Comparison of ENCODE assay signal across 21 cellular contexts in genomic region chr1:184836081-184836480, GRCh38.
DNase-seq lines count a peak whose midpoint lies in the region; ATAC-seq and TF ChIP-seq lines count a peak whose summit lies in the region.
"Had no signal": no experiment of that assay in that cellular context is flagged by ENCODE, and none has a peak within 500 bp of the region (broad histone marks: within the 10 kb centered on the region; RNA-seq: fewer than 3 reads in every experiment).

No MANE protein-coding gene starts in this region.

- no peaks in the 10 kb centered on the region for H4K20me1 ChIP-seq in Loucy (ENCODE audit: insufficient read depth, low read length, poor library complexity, severe bottlenecking)

- ATAC-seq in psoas muscle (no peak), HG02938 (IDR thresholded peaks at IDR 0.05; ENCODE audit: unreplicated experiment) (no peak)
- ATAC-seq: activated CD8-positive, alpha-beta T cell treated with anti-CD3 and anti-CD28 coated beads for 36 hours had no signal

- no peak overlapping the region for H3K4me3 Mint-ChIP-seq in CD14-positive monocyte
- no peak overlapping the region for H3K4me3 Mint-ChIP-seq in T-helper 2 cell treated with Interferon-gamma antibody and Interleukin-4, amounts not matched to agents 5 μg/mL and 100 μg/mL, for 36 hours
- H3K4me3 Mint-ChIP-seq: activated CD8-positive, alpha-beta T cell treated with anti-CD3 and anti-CD28 coated beads for 36 hours; CD4-positive, alpha-beta T cell; IgD-negative memory B cell had no signal

- no peaks in the 10 kb centered on the region for H3K27me3 ChIP-seq in Loucy (ENCODE audit: insufficient read depth, low read length, poor library complexity, severe bottlenecking)
- H3K27me3 ChIP-seq in esophagus muscularis mucosa = no peaks in the 10 kb centered on the region
- no peaks in the 10 kb centered on the region for H3K27me3 ChIP-seq in psoas muscle (ENCODE audit: insufficient read depth in 3 of 3, low read length in 2 of 3)
- H3K27me3 ChIP-seq: adrenal gland had no signal

- DNase-seq in AG10803 (ENCODE audit: low read depth) (peak; percentile 63), esophagus muscularis mucosa (ENCODE audit: extremely low spot score) (no peak), psoas muscle (no peak), CD14-positive monocyte (ENCODE audit: low spot score) (no peak), NCI-H128 (lab: John Stamatoyannopoulos, UW; ENCODE audit: unreplicated experiment) (no peak)
- DNase-seq in T-helper 2 cell treated with Interferon-gamma antibody and Interleukin-4, amounts not matched to agents 5 μg/mL and 100 μg/mL, for 36 hours (ENCODE audit: low spot score) = no peak
- DNase-seq: activated CD4-positive, CD25-positive, alpha-beta regulatory T cell; activated CD8-positive, alpha-beta T cell treated with anti-CD3 and anti-CD28 coated beads for 36 hours; activated T-cell treated with anti-CD3 and anti-CD28 coated beads for 4 hours; adrenal gland; CD4-positive, alpha-beta T cell; DMS 273 treated with DMSO at 0.1 percent for 48 hours; GDM1; kidney glomerular epithelial cell; mesenchymal stem cell; NCI-H146; NCI-H524; RPMI8226 had no signal

- H3F3A ChIP-seq in Loucy (ENCODE audit: low read depth) = 0 out of 2 replicates have a peak, but pooled peaks cover 6% of the 10 kb centered on the region

- peaks cover 0 to 5% (median 3%) of the 10 kb centered on the region in 7 donors for H3K9me3 Mint-ChIP-seq in CD14-positive monocyte
- peaks cover 4% of the 10 kb centered on the region for H3K9me3 Mint-ChIP-seq in T-helper 2 cell treated with Interferon-gamma antibody and Interleukin-4, amounts not matched to agents 5 μg/mL and 100 μg/mL, for 36 hours
- H3K9me3 Mint-ChIP-seq: CD4-positive, alpha-beta T cell had no signal

- no peaks in the 10 kb centered on the region for H3K36me3 ChIP-seq in Loucy (ENCODE audit: insufficient read depth, low read length)
- H3K36me3 ChIP-seq in esophagus muscularis mucosa = peaks cover 0 to 10% (median 6%) of the 10 kb centered on the region in 4 donors
- peaks cover 0 to 6% of the 10 kb centered on the region in 2 donors for H3K36me3 ChIP-seq in psoas muscle (ENCODE audit: insufficient read depth in 1 of 2, low read depth in 1 of 2)
- H3K36me3 ChIP-seq: adrenal gland had no signal

- no peak overlapping the region for H2AFZ ChIP-seq in Loucy (ENCODE audit: low read length)

- WGBS in esophagus muscularis mucosa = 79% methylated on average over 1 of the region's 1 CpG
- 57 to 83% (median 64%) methylated on average over 1 of the region's 1 CpG for WGBS in psoas muscle, 3 donors

- H3K9me3 ChIP-seq in Loucy (ENCODE audit: insufficient read depth, low read depth, low read length) (no peaks in the 10 kb centered on the region), esophagus muscularis mucosa (no peaks in the 10 kb centered on the region), psoas muscle (no peaks in the 10 kb centered on the region)
- H3K9me3 ChIP-seq: adrenal gland had no signal

- no peak overlapping the region for H3K27ac Mint-ChIP-seq in CD14-positive monocyte
- no peak overlapping the region for H3K27ac Mint-ChIP-seq in T-helper 2 cell treated with Interferon-gamma antibody and Interleukin-4, amounts not matched to agents 5 μg/mL and 100 μg/mL, for 36 hours
- H3K27ac Mint-ChIP-seq: activated CD8-positive, alpha-beta T cell treated with anti-CD3 and anti-CD28 coated beads for 36 hours; CD4-positive, alpha-beta T cell had no signal

- H3K4me2 ChIP-seq in Loucy (ENCODE audit: low read depth, low read length, poor library complexity, severe bottlenecking) = peak overlapping the region; percentile 49

- no peak for TF ChIP-seq EP300 in esophagus muscularis mucosa (IDR thresholded peaks at IDR 0.05)

- H3K4me3 ChIP-seq in AG10803 (ENCODE audit: low read length) (no peak overlapping the region), Loucy (ENCODE audit: low read length, poor library complexity, severe bottlenecking) (no peak overlapping the region), esophagus muscularis mucosa (no peak overlapping the region), psoas muscle (no peak overlapping the region)
- H3K4me3 ChIP-seq: adrenal gland had no signal

- peaks cover 23 to 33% of the 10 kb centered on the region in 2 donors for H3K36me3 Mint-ChIP-seq in CD14-positive monocyte
- H3K36me3 Mint-ChIP-seq in T-helper 2 cell treated with Interferon-gamma antibody and Interleukin-4, amounts not matched to agents 5 μg/mL and 100 μg/mL, for 36 hours (ENCODE audit: low read depth) = peaks cover 30% of the 10 kb centered on the region

- intact Hi-C loops in esophagus muscularis mucosa (cut with DNase I) (no loop called here), psoas muscle (cut with DNase I) (no loop called here), CD14-positive monocyte (cut with micrococcal nuclease) (no loop called here)

- no peak overlapping the region for H3K9ac ChIP-seq in Loucy (ENCODE audit: low read depth, low read length, poor library complexity, severe bottlenecking)

- no peaks in the 10 kb centered on the region for H3K79me2 ChIP-seq in Loucy (ENCODE audit: insufficient read depth, low read length)

- H3K4me1 Mint-ChIP-seq in CD14-positive monocyte = peaks cover 10% of the 10 kb centered on the region
- H3K4me1 Mint-ChIP-seq in T-helper 2 cell treated with Interferon-gamma antibody and Interleukin-4, amounts not matched to agents 5 μg/mL and 100 μg/mL, for 36 hours (ENCODE audit: low read depth) = peaks cover 10% of the 10 kb centered on the region

- H3K9me2 ChIP-seq in Loucy (replicated peaks; ENCODE audit: low read depth, low read length) = no peaks in the 10 kb centered on the region

- TF ChIP-seq CTCF in AG10803 (conservative IDR thresholded peaks at IDR 0.05; ENCODE audit: low read length) = no peak
- TF ChIP-seq CTCF in Loucy (conservative IDR thresholded peaks at IDR 0.05; ENCODE audit: low read length) = no peak
- TF ChIP-seq CTCF in esophagus muscularis mucosa (IDR thresholded peaks at IDR 0.05) = no peak
- no peak for TF ChIP-seq CTCF in psoas muscle (IDR thresholded peaks at IDR 0.05)
- no peak for TF ChIP-seq CTCF in CD14-positive monocyte (IDR thresholded peaks at IDR 0.05)

- peaks cover 0 to 2% (median 0%) of the 10 kb centered on the region in 3 donors for H3K27me3 Mint-ChIP-seq in CD14-positive monocyte (ENCODE audit: low read depth in 3 of 3)
- H3K27me3 Mint-ChIP-seq in T-helper 2 cell treated with Interferon-gamma antibody and Interleukin-4, amounts not matched to agents 5 μg/mL and 100 μg/mL, for 36 hours (ENCODE audit: low read depth) = no peaks in the 10 kb centered on the region
- H3K27me3 Mint-ChIP-seq: activated CD8-positive, alpha-beta T cell treated with anti-CD3 and anti-CD28 coated beads for 36 hours; CD4-positive, alpha-beta T cell; IgD-negative memory B cell had no signal

- H3K4me1 ChIP-seq in Loucy (ENCODE audit: insufficient read depth, low read length, poor library complexity, severe bottlenecking) = peaks cover 21% of the 10 kb centered on the region
- peaks cover 33 to 45% (median 41%) of the 10 kb centered on the region in 4 donors for H3K4me1 ChIP-seq in esophagus muscularis mucosa
- peaks cover 36% of the 10 kb centered on the region for H3K4me1 ChIP-seq in psoas muscle

- TF ChIP-seq POLR2A in esophagus muscularis mucosa (IDR thresholded peaks at IDR 0.05; ENCODE audit: low read depth) = no peak

- H3K27ac ChIP-seq in esophagus muscularis mucosa (replicated peaks in 1 of 4) = peak overlapping the region in 3 of 4 donors; percentile 29 to 78 (median 72)
- peak overlapping the region; percentile 81 for H3K27ac ChIP-seq in psoas muscle
